1 cellular context compared by ENCODE assay signal in the genomic region with DNA sequence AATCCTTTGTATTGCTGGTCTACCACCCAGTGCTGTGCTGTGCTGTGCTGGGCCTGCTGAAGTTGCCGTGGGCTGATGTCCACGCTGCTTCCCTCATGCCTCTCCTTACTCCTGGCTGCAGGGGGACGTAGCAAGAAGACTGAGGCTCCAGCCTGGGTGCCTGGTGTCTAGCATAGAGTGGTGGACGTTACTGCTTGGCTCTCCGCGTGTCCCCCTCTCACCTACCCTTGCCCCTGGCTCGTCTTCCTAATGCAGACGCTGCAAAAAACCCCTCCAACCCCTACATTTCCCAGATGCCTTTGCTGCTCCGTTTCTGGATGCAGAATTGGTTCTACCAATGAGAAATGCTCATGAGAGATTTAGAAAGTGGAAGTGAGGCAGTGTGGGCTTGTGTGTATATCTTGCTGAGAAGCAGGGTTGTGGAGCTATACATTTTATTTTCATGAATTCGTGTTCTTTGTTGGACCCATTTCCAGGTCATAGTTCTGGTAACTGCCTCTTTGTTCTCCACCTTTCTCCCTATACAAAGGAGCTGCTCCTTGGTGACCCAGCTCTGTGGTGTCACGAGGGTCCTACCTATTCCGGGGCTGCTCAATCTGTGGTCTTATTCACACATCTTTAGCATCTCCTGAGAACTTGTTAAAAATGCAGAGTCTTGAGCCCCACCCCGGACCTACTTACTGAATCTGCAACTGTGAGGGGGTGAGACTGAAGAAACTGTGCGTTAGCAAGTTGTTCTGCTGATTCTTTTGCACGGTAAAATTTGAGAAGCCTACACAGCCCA.
TF ChIP-seq lines count a peak whose summit lies in the region.

No MANE protein-coding gene starts in this region.

TF ChIP-seq in GM12878, 131 proteins besides CTCF, POLR2A, EP300 and RAD21 (continued from another document and continues in another):
- TF ChIP-seq, protein P1, sequence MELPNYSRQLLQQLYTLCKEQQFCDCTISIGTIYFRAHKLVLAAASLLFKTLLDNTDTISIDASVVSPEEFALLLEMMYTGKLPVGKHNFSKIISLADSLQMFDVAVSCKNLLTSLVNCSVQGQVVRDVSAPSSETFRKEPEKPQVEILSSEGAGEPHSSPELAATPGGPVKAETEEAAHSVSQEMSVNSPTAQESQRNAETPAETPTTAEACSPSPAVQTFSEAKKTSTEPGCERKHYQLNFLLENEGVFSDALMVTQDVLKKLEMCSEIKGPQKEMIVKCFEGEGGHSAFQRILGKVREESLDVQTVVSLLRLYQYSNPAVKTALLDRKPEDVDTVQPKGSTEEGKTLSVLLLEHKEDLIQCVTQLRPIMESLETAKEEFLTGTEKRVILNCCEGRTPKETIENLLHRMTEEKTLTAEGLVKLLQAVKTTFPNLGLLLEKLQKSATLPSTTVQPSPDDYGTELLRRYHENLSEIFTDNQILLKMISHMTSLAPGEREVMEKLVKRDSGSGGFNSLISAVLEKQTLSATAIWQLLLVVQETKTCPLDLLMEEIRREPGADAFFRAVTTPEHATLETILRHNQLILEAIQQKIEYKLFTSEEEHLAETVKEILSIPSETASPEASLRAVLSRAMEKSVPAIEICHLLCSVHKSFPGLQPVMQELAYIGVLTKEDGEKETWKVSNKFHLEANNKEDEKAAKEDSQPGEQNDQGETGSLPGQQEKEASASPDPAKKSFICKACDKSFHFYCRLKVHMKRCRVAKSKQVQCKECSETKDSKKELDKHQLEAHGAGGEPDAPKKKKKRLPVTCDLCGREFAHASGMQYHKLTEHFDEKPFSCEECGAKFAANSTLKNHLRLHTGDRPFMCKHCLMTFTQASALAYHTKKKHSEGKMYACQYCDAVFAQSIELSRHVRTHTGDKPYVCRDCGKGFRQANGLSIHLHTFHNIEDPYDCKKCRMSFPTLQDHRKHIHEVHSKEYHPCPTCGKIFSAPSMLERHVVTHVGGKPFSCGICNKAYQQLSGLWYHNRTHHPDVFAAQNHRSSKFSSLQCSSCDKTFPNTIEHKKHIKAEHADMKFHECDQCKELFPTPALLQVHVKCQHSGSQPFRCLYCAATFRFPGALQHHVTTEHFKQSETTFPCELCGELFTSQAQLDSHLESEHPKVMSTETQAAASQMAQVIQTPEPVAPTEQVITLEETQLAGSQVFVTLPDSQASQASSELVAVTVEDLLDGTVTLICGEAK (IDR thresholded peaks at IDR 0.05; ENCODE audit: borderline replicate concordance) = no peak; the same call in 1 of the 2 replicates
- TF ChIP-seq WRNIP1 (IDR thresholded peaks at IDR 0.05; ENCODE audit: borderline replicate concordance, low read depth, low read length) (no peak), NFXL1 (IDR thresholded peaks at IDR 0.05; ENCODE audit: borderline replicate concordance) (no peak), SIX5 (IDR thresholded peaks at IDR 0.05; ENCODE audit: low read depth, low read length, severe bottlenecking) (peak; percentile 43), MEF2B (IDR thresholded peaks at IDR 0.05; ENCODE audit: partially characterized antibody, poor library complexity, severe bottlenecking) (no peak), FOXK2 (IDR thresholded peaks at IDR 0.05) (peak; percentile 50; the same call in 1 of the 2 replicates), ASH2L (IDR thresholded peaks at IDR 0.05; ENCODE audit: borderline replicate concordance, low read depth) (no peak), SUPT20H (IDR thresholded peaks at IDR 0.05; ENCODE audit: borderline replicate concordance, control insufficient read depth, low read depth, low read length) (no peak), GABPA (IDR thresholded peaks at IDR 0.05; ENCODE audit: low read depth) (no peak), IKZF2 (IDR thresholded peaks at IDR 0.05) (no peak), NR2C2 (IDR thresholded peaks at IDR 0.05; ENCODE audit: borderline replicate concordance, control insufficient read depth, insufficient read length, low read depth) (no peak), ETV6 (conservative IDR thresholded peaks at IDR 0.05 in 1 of 2, IDR thresholded peaks at IDR 0.05 in 1 of 2; ENCODE audit: borderline replicate concordance in 1 of 2, low read depth in 1 of 2) (no peak), SMAD1 (IDR thresholded peaks at IDR 0.05; ENCODE audit: low read depth, partially characterized antibody) (peak; percentile 31), CREM (IDR thresholded peaks at IDR 0.05; ENCODE audit: low read depth) (peak; percentile 48; the same call in 1 of the 2 replicates), HDAC6 (IDR thresholded peaks at IDR 0.05; ENCODE audit: unreplicated experiment) (no peak), POU2F2 (IDR thresholded peaks at IDR 0.05; ENCODE audit: borderline replicate concordance, low read depth, low read length) (peak; percentile 51; the same call in 1 of the 3 replicates)
- TF ChIP-seq, protein P2, sequence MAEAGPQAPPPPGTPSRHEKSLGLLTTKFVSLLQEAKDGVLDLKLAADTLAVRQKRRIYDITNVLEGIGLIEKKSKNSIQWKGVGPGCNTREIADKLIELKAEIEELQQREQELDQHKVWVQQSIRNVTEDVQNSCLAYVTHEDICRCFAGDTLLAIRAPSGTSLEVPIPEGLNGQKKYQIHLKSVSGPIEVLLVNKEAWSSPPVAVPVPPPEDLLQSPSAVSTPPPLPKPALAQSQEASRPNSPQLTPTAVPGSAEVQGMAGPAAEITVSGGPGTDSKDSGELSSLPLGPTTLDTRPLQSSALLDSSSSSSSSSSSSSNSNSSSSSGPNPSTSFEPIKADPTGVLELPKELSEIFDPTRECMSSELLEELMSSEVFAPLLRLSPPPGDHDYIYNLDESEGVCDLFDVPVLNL (IDR thresholded peaks at IDR 0.05; ENCODE audit: low read depth, low read length) = no peak
- TF ChIP-seq, protein P3, sequence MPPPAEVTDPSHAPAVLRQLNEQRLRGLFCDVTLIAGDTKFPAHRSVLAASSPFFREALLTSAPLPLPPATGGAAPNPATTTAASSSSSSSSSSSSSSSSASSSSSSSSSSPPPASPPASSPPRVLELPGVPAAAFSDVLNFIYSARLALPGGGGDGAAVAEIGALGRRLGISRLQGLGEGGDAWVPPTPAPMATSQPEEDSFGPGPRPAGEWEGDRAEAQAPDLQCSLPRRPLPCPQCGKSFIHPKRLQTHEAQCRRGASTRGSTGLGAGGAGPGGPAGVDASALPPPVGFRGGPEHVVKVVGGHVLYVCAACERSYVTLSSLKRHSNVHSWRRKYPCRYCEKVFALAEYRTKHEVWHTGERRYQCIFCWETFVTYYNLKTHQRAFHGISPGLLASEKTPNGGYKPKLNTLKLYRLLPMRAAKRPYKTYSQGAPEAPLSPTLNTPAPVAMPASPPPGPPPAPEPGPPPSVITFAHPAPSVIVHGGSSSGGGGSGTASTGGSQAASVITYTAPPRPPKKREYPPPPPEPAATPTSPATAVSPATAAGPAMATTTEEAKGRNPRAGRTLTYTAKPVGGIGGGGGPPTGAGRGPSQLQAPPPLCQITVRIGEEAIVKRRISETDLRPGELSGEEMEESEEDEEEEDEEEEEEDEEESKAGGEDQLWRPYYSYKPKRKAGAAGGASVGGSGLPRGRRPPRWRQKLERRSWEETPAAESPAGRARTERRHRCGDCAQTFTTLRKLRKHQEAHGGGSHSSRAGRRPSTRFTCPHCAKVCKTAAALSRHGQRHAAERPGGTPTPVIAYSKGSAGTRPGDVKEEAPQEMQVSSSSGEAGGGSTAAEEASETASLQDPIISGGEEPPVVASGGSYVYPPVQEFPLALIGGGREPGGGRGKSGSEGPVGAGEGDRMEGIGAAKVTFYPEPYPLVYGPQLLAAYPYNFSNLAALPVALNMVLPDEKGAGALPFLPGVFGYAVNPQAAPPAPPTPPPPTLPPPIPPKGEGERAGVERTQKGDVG (CRISPR knock-in tag; IDR thresholded peaks at IDR 0.05) = no peak
- TF ChIP-seq, protein P4, sequence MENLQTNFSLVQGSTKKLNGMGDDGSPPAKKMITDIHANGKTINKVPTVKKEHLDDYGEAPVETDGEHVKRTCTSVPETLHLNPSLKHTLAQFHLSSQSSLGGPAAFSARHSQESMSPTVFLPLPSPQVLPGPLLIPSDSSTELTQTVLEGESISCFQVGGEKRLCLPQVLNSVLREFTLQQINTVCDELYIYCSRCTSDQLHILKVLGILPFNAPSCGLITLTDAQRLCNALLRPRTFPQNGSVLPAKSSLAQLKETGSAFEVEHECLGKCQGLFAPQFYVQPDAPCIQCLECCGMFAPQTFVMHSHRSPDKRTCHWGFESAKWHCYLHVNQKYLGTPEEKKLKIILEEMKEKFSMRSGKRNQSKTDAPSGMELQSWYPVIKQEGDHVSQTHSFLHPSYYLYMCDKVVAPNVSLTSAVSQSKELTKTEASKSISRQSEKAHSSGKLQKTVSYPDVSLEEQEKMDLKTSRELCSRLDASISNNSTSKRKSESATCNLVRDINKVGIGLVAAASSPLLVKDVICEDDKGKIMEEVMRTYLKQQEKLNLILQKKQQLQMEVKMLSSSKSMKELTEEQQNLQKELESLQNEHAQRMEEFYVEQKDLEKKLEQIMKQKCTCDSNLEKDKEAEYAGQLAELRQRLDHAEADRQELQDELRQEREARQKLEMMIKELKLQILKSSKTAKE (IDR thresholded peaks at IDR 0.05; ENCODE audit: low read depth, poor library complexity, severe bottlenecking) = no peak
- TF ChIP-seq, protein P5, sequence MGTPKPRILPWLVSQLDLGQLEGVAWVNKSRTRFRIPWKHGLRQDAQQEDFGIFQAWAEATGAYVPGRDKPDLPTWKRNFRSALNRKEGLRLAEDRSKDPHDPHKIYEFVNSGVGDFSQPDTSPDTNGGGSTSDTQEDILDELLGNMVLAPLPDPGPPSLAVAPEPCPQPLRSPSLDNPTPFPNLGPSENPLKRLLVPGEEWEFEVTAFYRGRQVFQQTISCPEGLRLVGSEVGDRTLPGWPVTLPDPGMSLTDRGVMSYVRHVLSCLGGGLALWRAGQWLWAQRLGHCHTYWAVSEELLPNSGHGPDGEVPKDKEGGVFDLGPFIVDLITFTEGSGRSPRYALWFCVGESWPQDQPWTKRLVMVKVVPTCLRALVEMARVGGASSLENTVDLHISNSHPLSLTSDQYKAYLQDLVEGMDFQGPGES (IDR thresholded peaks at IDR 0.05) = no peak
- TF ChIP-seq, protein P6, sequence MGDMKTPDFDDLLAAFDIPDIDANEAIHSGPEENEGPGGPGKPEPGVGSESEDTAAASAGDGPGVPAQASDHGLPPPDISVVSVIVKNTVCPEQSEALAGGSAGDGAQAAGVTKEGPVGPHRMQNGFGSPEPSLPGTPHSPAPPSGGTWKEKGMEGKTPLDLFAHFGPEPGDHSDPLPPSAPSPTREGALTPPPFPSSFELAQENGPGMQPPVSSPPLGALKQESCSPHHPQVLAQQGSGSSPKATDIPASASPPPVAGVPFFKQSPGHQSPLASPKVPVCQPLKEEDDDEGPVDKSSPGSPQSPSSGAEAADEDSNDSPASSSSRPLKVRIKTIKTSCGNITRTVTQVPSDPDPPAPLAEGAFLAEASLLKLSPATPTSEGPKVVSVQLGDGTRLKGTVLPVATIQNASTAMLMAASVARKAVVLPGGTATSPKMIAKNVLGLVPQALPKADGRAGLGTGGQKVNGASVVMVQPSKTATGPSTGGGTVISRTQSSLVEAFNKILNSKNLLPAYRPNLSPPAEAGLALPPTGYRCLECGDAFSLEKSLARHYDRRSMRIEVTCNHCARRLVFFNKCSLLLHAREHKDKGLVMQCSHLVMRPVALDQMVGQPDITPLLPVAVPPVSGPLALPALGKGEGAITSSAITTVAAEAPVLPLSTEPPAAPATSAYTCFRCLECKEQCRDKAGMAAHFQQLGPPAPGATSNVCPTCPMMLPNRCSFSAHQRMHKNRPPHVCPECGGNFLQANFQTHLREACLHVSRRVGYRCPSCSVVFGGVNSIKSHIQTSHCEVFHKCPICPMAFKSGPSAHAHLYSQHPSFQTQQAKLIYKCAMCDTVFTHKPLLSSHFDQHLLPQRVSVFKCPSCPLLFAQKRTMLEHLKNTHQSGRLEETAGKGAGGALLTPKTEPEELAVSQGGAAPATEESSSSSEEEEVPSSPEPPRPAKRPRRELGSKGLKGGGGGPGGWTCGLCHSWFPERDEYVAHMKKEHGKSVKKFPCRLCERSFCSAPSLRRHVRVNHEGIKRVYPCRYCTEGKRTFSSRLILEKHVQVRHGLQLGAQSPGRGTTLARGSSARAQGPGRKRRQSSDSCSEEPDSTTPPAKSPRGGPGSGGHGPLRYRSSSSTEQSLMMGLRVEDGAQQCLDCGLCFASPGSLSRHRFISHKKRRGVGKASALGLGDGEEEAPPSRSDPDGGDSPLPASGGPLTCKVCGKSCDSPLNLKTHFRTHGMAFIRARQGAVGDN (IDR thresholded peaks at IDR 0.05) = peak; percentile 96
- TF ChIP-seq, protein P7, sequence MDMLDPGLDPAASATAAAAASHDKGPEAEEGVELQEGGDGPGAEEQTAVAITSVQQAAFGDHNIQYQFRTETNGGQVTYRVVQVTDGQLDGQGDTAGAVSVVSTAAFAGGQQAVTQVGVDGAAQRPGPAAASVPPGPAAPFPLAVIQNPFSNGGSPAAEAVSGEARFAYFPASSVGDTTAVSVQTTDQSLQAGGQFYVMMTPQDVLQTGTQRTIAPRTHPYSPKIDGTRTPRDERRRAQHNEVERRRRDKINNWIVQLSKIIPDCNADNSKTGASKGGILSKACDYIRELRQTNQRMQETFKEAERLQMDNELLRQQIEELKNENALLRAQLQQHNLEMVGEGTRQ (IDR thresholded peaks at IDR 0.05; ENCODE audit: borderline replicate concordance, low read depth, low read length) = no peak
- TF ChIP-seq, protein P8, sequence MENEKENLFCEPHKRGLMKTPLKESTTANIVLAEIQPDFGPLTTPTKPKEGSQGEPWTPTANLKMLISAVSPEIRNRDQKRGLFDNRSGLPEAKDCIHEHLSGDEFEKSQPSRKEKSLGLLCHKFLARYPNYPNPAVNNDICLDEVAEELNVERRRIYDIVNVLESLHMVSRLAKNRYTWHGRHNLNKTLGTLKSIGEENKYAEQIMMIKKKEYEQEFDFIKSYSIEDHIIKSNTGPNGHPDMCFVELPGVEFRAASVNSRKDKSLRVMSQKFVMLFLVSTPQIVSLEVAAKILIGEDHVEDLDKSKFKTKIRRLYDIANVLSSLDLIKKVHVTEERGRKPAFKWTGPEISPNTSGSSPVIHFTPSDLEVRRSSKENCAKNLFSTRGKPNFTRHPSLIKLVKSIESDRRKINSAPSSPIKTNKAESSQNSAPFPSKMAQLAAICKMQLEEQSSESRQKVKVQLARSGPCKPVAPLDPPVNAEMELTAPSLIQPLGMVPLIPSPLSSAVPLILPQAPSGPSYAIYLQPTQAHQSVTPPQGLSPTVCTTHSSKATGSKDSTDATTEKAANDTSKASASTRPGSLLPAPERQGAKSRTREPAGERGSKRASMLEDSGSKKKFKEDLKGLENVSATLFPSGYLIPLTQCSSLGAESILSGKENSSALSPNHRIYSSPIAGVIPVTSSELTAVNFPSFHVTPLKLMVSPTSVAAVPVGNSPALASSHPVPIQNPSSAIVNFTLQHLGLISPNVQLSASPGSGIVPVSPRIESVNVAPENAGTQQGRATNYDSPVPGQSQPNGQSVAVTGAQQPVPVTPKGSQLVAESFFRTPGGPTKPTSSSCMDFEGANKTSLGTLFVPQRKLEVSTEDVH (IDR thresholded peaks at IDR 0.05; ENCODE audit: low read depth, partially characterized antibody) = no peak
- TF ChIP-seq, protein P9, sequence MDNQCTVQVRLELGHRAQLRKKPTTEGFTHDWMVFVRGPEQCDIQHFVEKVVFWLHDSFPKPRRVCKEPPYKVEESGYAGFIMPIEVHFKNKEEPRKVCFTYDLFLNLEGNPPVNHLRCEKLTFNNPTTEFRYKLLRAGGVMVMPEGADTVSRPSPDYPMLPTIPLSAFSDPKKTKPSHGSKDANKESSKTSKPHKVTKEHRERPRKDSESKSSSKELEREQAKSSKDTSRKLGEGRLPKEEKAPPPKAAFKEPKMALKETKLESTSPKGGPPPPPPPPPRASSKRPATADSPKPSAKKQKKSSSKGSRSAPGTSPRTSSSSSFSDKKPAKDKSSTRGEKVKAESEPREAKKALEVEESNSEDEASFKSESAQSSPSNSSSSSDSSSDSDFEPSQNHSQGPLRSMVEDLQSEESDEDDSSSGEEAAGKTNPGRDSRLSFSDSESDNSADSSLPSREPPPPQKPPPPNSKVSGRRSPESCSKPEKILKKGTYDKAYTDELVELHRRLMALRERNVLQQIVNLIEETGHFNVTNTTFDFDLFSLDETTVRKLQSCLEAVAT (IDR thresholded peaks at IDR 0.05) = no peak; the same call in 1 of the 2 replicates
- TF ChIP-seq, protein P10, sequence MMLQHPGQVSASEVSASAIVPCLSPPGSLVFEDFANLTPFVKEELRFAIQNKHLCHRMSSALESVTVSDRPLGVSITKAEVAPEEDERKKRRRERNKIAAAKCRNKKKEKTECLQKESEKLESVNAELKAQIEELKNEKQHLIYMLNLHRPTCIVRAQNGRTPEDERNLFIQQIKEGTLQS (IDR thresholded peaks at IDR 0.05; ENCODE audit: borderline replicate concordance, extremely low read depth, low read depth, low read length) = no peak
